In the genomic region with DNA sequence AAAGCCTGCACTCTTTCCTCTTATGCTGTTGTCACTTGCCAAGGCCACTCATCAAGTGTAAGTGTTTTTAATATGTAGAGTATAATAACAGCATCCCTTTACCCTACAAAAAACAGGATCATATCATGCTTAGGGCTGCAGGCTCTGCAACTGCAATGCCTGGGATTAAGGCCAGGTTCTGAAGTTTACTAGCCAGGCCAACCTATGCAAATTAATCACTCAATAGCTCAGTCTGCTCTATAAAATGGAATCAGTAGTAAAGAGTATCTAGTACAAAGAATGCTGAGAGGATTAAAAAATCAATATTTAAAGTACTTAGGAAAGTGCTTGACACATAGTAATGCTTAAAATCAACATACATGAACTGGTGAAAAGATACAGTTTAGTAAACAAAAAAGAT, we compare ENCODE assay signal across 28 cellular contexts.
DNase-seq lines count a peak whose midpoint lies in the region; ATAC-seq and TF ChIP-seq lines count a peak whose summit lies in the region.
"Had no signal": no experiment of that assay in that cellular context is flagged by ENCODE, and none has a peak within 500 bp of the region (broad histone marks: within the 10 kb centered on the region; RNA-seq: fewer than 3 reads in every experiment).

No MANE protein-coding gene starts in this region.

- no peaks in the 10 kb centered on the region for H3K4me1 ChIP-seq in tibial nerve
- H3K4me1 ChIP-seq: A549, esophagus squamous epithelium had no signal

- H3K36me3 ChIP-seq in tibial nerve = no peaks in the 10 kb centered on the region
- H3K36me3 ChIP-seq: esophagus squamous epithelium had no signal

- DNase-seq in NCI-H2107 treated with DMSO at 0.1 percent for 48 hours (lab: John Stamatoyannopoulos, UW; ENCODE audit: unreplicated experiment) (peak; percentile 22), NCI-H2107 (lab: John Stamatoyannopoulos, UW) (no peak), NCI-H69 (lab: John Stamatoyannopoulos, UW) (peak; percentile 31), choroid plexus epithelial cell (ENCODE audit: low read depth) (peak; percentile 2), substantia nigra (lab: John Stamatoyannopoulos, UW) (no peak), tibial nerve (ENCODE audit: low spot score in 2 of 2) (no peak), SK-N-DZ (ENCODE audit: low spot score) (no peak)
- DNase-seq: activated CD4-positive, alpha-beta memory T cell treated with anti-CD3 and anti-CD28 coated beads for 36 hours; activated CD4-positive, CD25-positive, alpha-beta regulatory T cell; activated gamma-delta T cell; activated naive CD8-positive, alpha-beta T cell treated with anti-CD3 and anti-CD28 coated beads, Interleukin-2, amount 50 U/mL, for 24 hours; activated T-cell treated with anti-CD3 and anti-CD28 coated beads for 4 hours; brain microvascular endothelial cell; EL; esophagus squamous epithelium; glutamatergic neuron; H9; IMR-90; mesenchymal stem cell; NCI-H1694; NCI-H2227 treated with DMSO at 0.1 percent for 48 hours; nucleus accumbens; stimulated activated CD4-positive, alpha-beta T cell treated with anti-CD3 and anti-CD28 coated beads, Interleukin-4, amount 100 ng/mL, for 4 hours; trophoblast cell had no signal

- TF ChIP-seq EP300 in tibial nerve (IDR thresholded peaks at IDR 0.05) = no peak

- TF ChIP-seq POLR2A in tibial nerve (IDR thresholded peaks at IDR 0.05) = no peak

- no peak for ATAC-seq in GM18867 (IDR thresholded peaks at IDR 0.05; ENCODE audit: unreplicated experiment)
- ATAC-seq: A549; activated naive CD8-positive, alpha-beta T cell treated with anti-CD3 and anti-CD28 coated beads, Interleukin-2, amount 50 U/mL, for 24 hours; Right ventricle myocardium inferior had no signal

- no peaks in the 10 kb centered on the region for H3K27me3 ChIP-seq in tibial nerve
- H3K27me3 ChIP-seq: brain microvascular endothelial cell, esophagus squamous epithelium had no signal

- H3K4me3 ChIP-seq in choroid plexus epithelial cell (ENCODE audit: low read depth, low read length) = no peak overlapping the region
- no peak overlapping the region for H3K4me3 ChIP-seq in tibial nerve
- H3K4me3 ChIP-seq: A549, esophagus squamous epithelium, smooth muscle cell had no signal

- H3K27ac ChIP-seq in substantia nigra (ENCODE audit: low read depth, low read length, poor library complexity, severe bottlenecking) (peak overlapping the region; percentile 9), tibial nerve (no peak overlapping the region)
- H3K27ac ChIP-seq: A549, brain microvascular endothelial cell, esophagus squamous epithelium had no signal

- no peak for TF ChIP-seq CTCF in choroid plexus epithelial cell (conservative IDR thresholded peaks at IDR 0.05; ENCODE audit: low read depth, low read length)
- TF ChIP-seq CTCF in tibial nerve (IDR thresholded peaks at IDR 0.05) = no peak

- no peaks in the 10 kb centered on the region for H3K9me3 ChIP-seq in tibial nerve
- H3K9me3 ChIP-seq: A549, esophagus squamous epithelium had no signal

Comparison
In these comparisons a context has a peak if more than half of its experiments do, and no peak if none do; other contexts are left out.
1. DNase-seq: peak in NCI-H2107 treated with DMSO at 0.1 percent for 48 hours (single experiment), NCI-H69 (single experiment) and choroid plexus epithelial cell (single experiment); none in NCI-H2107 (single experiment), substantia nigra (0 of 49), tibial nerve (0 of 2) and SK-N-DZ (single experiment).